8 cellular contexts compared by ENCODE assay signal in the genomic region with DNA sequence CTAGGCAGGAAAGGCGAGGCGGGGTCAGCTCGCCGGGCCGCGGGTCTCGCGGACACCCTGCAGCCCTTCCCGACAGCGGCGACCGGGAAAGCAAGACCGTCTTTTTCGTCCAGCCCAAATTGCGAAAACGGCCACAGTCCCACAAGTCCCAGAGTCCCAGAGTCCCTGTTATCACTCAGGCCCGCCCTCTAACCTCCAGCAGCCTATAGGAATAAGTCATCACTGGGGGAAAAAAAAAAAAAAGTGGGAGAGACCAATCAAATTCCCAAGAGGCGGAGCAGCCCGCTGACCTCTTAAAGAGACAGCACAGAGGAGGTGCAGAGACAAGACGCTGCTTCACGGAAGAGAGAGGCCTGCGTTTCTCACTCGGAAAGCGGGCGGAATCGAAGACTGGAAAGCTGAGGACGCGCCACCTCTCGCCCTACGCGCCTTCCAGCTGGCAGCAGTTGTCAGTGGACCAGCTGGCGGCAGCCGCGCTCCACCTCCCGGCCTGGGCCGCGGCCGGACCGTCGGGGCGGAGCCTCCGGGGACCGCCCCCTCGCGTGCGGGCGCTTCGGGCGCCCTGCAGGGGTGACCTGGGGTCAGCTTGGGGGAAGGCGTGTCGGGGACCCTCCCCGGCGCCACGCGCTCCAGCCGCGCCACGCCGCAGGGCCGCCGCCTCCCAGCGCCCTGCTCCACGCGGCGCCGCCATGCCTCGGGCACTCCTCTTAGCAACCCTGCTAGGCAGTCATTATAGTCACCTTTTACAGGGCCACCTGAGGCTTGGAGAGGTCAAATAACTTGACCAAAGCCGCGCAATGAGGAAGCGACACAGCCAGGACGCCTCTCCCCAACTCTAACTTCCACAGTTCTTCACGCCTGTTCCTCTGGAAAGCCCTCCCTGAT. TPM values are rescaled to one million over a fixed set of nuclear protein-coding genes. Genes with fewer than 3 reads are reported as not detected.
DNase-seq lines count a peak whose midpoint lies in the region; ATAC-seq lines count a peak whose summit lies in the region.

A gene (minus strand): TSS at position 141 of the 885 bp plus-strand sequence. CDS start 10,587 bp downstream, outside the sequence.

- no peaks in the 10 kb centered on the region for H3K4me1 ChIP-seq in endocrine pancreas (ENCODE audit: control insufficient read depth, insufficient read depth, low read length)
- H3K4me1 ChIP-seq in mesenchymal stem cell (ENCODE audit: control insufficient read depth, insufficient read depth, low read depth, low read length), result peaks cover 30% of the 10 kb centered on the region

- peak within 1 kb of the TSS; percentile 81 for H2AFZ ChIP-seq in mesenchymal stem cell (ENCODE audit: low read depth, low read length)

- peak within 1 kb of the TSS; percentile 51 to 56 for H3K4ac ChIP-seq in mesenchymal stem cell (ENCODE audit: low read depth in 1 of 2, low read length in 2 of 2)

- H3K23ac ChIP-seq in mesenchymal stem cell (ENCODE audit: low read length in 2 of 2), result no peak within 1 kb of the TSS

- H3K14ac ChIP-seq in mesenchymal stem cell (ENCODE audit: low read length in 2 of 2), result peak within 1 kb of the TSS; percentile 62 to 78

- H2AK5ac ChIP-seq in mesenchymal stem cell (ENCODE audit: low read length, severe bottlenecking), result no peak within 1 kb of the TSS

- H3K4me2 ChIP-seq in mesenchymal stem cell (ENCODE audit: low read length, poor library complexity, severe bottlenecking), result peak within 1 kb of the TSS; percentile 91

- H2BK120ac ChIP-seq in mesenchymal stem cell (ENCODE audit: low read depth, low read length), result peak within 1 kb of the TSS; percentile 76

- no peaks in the 10 kb centered on the region for H3K36me3 ChIP-seq in endocrine pancreas (ENCODE audit: control insufficient read depth, insufficient read depth, low read length)
- H3K36me3 ChIP-seq in mesenchymal stem cell (ENCODE audit: control insufficient read depth in 1 of 2, insufficient read depth in 2 of 2, low read depth in 1 of 2, low read length in 2 of 2), result peaks cover 0 to 6% of the 10 kb centered on the region in 2 experiments

- H3K4me3 ChIP-seq in endocrine pancreas (ENCODE audit: control insufficient read depth, insufficient read depth, low read length) (peak within 1 kb of the TSS; percentile 4), mesenchymal stem cell (ENCODE audit: insufficient read depth in 1 of 2, low read depth in 1 of 2, low read length in 2 of 2) (peak within 1 kb of the TSS; percentile 76 to 90)

- WGBS in mesenchymal stem cell, result under 1% methylated on average over 59 of the region's 72 CpGs

- peak; percentile 65 for ATAC-seq in GM21360 (IDR thresholded peaks at IDR 0.05; ENCODE audit: unreplicated experiment)

- H2BK5ac ChIP-seq in mesenchymal stem cell (ENCODE audit: low read depth, low read length, poor library complexity, severe bottlenecking), result peak within 1 kb of the TSS; percentile 32

- H4K91ac ChIP-seq in mesenchymal stem cell (ENCODE audit: low read length), result peak within 1 kb of the TSS; percentile 84

- peak within 1 kb of the TSS; percentile 95 for H3K27ac ChIP-seq in mesenchymal stem cell (ENCODE audit: low read length, poor library complexity, severe bottlenecking)

- H3K18ac ChIP-seq in mesenchymal stem cell (ENCODE audit: low read depth in 1 of 2, low read length in 2 of 2), result peak within 1 kb of the TSS; percentile 85 to 97

- peak within 1 kb of the TSS; percentile 78 for H4K8ac ChIP-seq in mesenchymal stem cell (ENCODE audit: low read length)

- H3K27me3 ChIP-seq in endocrine pancreas (ENCODE audit: control insufficient read depth, insufficient read depth, low read length), result no peaks in the 10 kb centered on the region
- no peaks in the 10 kb centered on the region for H3K27me3 ChIP-seq in mesenchymal stem cell (ENCODE audit: control insufficient read depth in 1 of 2, insufficient read depth in 1 of 2, low read length in 2 of 2)

- in situ Hi-C loops in Caki2 (cut with HindIII; ENCODE audit: low pct_unique_long_range_greater_than_20kb, low sequenced_read_pairs), result no loop called here

- H3K79me1 ChIP-seq in mesenchymal stem cell (replicated peaks; ENCODE audit: low read length, poor library complexity, severe bottlenecking), result peaks cover 7% of the 10 kb centered on the region

- peak within 1 kb of the TSS; percentile 58 for H3K9ac ChIP-seq in endocrine pancreas (ENCODE audit: control insufficient read depth, insufficient read depth, low read length)
- H3K9ac ChIP-seq in mesenchymal stem cell (ENCODE audit: low read length), result peak within 1 kb of the TSS; percentile 94

- H3K9me3 ChIP-seq in endocrine pancreas (ENCODE audit: control insufficient read depth, low read length) (no peaks in the 10 kb centered on the region), mesenchymal stem cell (ENCODE audit: control insufficient read depth, low read length) (no peaks in the 10 kb centered on the region)

- DNase-seq in Caki2 (ENCODE audit: low read depth) (peak; percentile 98), HT1080 (ENCODE audit: low read depth) (peak; percentile 100), NOMO-1 treated with dmso at 0.1 percent for 144 hours (lab: John Stamatoyannopoulos, UW; ENCODE audit: unreplicated experiment) (peak; percentile 98), mesenchymal stem cell (peak; percentile 99)
- peak; percentile 51 to 69 (median 63) for DNase-seq in activated CD8-positive, alpha-beta memory T cell treated with anti-CD3 and anti-CD28 coated beads for 48 hours (ENCODE audit: low read depth in 2 of 3, low spot score in 2 of 3)
- DNase-seq in stimulated activated CD8-positive, alpha-beta memory T cell treated with anti-CD3 and anti-CD28 coated beads, Interleukin-12 subunit alpha, Interleukin-12 subunit beta, amount 100 ng/mL, for 4 hours (ENCODE audit: low read depth), result peak; percentile 65

- H2BK15ac ChIP-seq in mesenchymal stem cell (ENCODE audit: low read depth, poor library complexity, severe bottlenecking), result peak within 1 kb of the TSS; percentile 93

- H2BK12ac ChIP-seq in mesenchymal stem cell (ENCODE audit: low read length in 2 of 2), result peak within 1 kb of the TSS; percentile 25 to 87

RNA-seq across cellular contexts. Expression of the gene that starts here (rescaled TPM):
- 48.4 and 50.1 TPM in 2 replicates for total RNA-seq in Caki2 (2014; rRNA removed; shearing (Covaris generic); ENCODE audit: low replicate concordance)
- total RNA-seq in HT1080 (2014; rRNA removed; shearing (Covaris generic)), result 65.7 and 72.7 TPM in 2 replicates
- polyA plus RNA-seq in HT1080 (2015; cell fraction: cytosol; rRNA removed), result 41.2 and 45.6 TPM in 2 replicates
- polyA plus RNA-seq in HT1080 (2015; cell fraction: nucleus; rRNA removed), result 49.7 and 56.4 TPM in 2 replicates
- polyA plus RNA-seq in mesenchymal stem cell (2013, experiment 1 of 2), result 21.1 TPM
- polyA plus RNA-seq in mesenchymal stem cell (2013, experiment 2 of 2), result 20.9 TPM

Comparison
In these comparisons a context has a peak if more than half of its experiments do, and no peak if none do; other contexts are left out.
1. Peak in every context shown above with its lines: DNase-seq, ATAC-seq, H3K4me3 ChIP-seq and H3K27ac ChIP-seq.